Comparison of ENCODE assay signal across 10 cellular contexts in the genomic region with DNA sequence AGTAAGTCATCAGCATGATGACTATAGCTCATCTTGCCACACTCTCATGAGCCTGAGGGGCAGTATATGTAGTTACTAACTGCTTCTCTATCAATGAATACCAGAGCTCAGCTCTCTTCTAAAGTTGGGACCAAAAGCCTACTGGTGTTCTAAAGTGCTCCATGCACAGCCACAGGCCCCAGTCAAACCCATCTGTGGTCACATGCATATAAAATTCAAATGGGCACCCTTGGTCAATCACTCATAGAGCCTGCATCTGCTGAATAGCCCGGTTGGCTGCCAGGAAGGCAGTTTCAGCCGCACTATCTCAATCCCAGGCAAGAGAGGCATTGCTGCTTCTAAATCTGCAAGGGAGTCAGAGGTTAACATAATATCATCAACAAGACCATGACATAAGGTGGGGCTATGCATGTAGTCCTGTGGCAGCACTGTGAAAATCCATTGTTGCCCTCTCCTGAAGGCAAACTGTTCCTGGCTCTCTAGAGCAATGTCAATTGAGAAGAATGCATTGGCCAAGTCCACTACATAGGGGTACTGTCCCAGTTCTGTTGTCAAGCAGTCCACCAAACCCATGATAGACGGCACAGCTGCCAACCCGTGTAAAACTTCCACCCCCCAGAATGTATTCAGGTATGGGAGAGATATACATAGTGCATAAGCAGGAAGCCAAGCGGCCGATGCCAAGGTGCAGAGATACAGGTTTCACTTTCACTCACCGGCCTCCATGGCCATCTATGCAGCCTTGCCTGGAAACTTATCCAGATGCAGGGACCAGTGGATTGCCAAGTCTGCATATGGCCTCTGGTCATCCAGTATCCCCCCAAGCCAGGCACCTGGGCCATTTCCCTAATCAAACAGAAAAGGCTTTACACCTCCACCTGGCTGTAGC.
A peak's percentile ranks its signal among the peaks of the same experiment; 100 is the strongest.
DNase-seq lines count a peak whose midpoint lies in the region; ATAC-seq and TF ChIP-seq lines count a peak whose summit lies in the region.
"Had no signal": no experiment of that assay in that cellular context is flagged by ENCODE, and none has a peak within 500 bp of the region (broad histone marks: within the 10 kb centered on the region; RNA-seq: fewer than 3 reads in every experiment).

No MANE protein-coding gene starts in this region.

- CTCF ChIA-PET in activated CD4-positive, alpha-beta memory T cell treated with anti-CD3 and anti-CD28 coated beads for 36 hours (lab: Charles Lee) = no interaction called here

- H3K4me3 Mint-ChIP-seq in activated CD4-positive, alpha-beta memory T cell treated with anti-CD3 and anti-CD28 coated beads for 36 hours = no peak overlapping the region
- peak overlapping the region; percentile 6 for H3K4me3 Mint-ChIP-seq in natural killer cell

- peak; percentile 33 for ATAC-seq in GM18868 (IDR thresholded peaks at IDR 0.05; ENCODE audit: unreplicated experiment)
- peak; percentile 35 for ATAC-seq in HG02852 (IDR thresholded peaks at IDR 0.05; ENCODE audit: unreplicated experiment)
- peak in 1 of 3 donors; percentile 40 for ATAC-seq in natural killer cell
- ATAC-seq: left colon had no signal

- intact Hi-C loops in activated CD4-positive, alpha-beta memory T cell treated with anti-CD3 and anti-CD28 coated beads for 36 hours (cut with micrococcal nuclease) = no loop called here
- intact Hi-C loops in natural killer cell (cut with micrococcal nuclease) = no loop called here

- H3K4me1 Mint-ChIP-seq in activated CD4-positive, alpha-beta memory T cell treated with anti-CD3 and anti-CD28 coated beads for 36 hours (ENCODE audit: low read depth) = peaks cover 19% of the 10 kb centered on the region
- H3K4me1 Mint-ChIP-seq in natural killer cell = peaks cover 11 to 17% of the 10 kb centered on the region in 2 donors

- no peaks in the 10 kb centered on the region for H3K36me3 Mint-ChIP-seq in activated CD4-positive, alpha-beta memory T cell treated with anti-CD3 and anti-CD28 coated beads for 36 hours
- H3K36me3 Mint-ChIP-seq in natural killer cell = no peaks in the 10 kb centered on the region

- peaks cover 9% of the 10 kb centered on the region for H3K9me3 Mint-ChIP-seq in activated CD4-positive, alpha-beta memory T cell treated with anti-CD3 and anti-CD28 coated beads for 36 hours
- H3K9me3 Mint-ChIP-seq in natural killer cell = no peaks in the 10 kb centered on the region

- no peak for TF ChIP-seq CTCF in natural killer cell (IDR thresholded peaks at IDR 0.05)

- POLR2A ChIA-PET in activated CD4-positive, alpha-beta memory T cell treated with anti-CD3 and anti-CD28 coated beads for 36 hours (lab: Charles Lee) = no interaction called here

- no peak overlapping the region for H3K27ac Mint-ChIP-seq in activated CD4-positive, alpha-beta memory T cell treated with anti-CD3 and anti-CD28 coated beads for 36 hours
- no peak overlapping the region for H3K27ac Mint-ChIP-seq in natural killer cell

- H3K27me3 Mint-ChIP-seq in activated CD4-positive, alpha-beta memory T cell treated with anti-CD3 and anti-CD28 coated beads for 36 hours = no peaks in the 10 kb centered on the region
- H3K27me3 Mint-ChIP-seq in natural killer cell (ENCODE audit: low read depth in 2 of 2) = no peaks in the 10 kb centered on the region

- peak; percentile 23 for DNase-seq in activated CD4-positive, alpha-beta memory T cell treated with anti-CD3 and anti-CD28 coated beads for 36 hours
- no peak for DNase-seq in natural killer cell
- DNase-seq in anterior cingulate cortex (lab: John Stamatoyannopoulos, UW) = no peak
- no peak for DNase-seq in NCI-H526 treated with DMSO at 0.1 percent for 48 hours (lab: John Stamatoyannopoulos, UW)
- DNase-seq in DMS 273 (lab: John Stamatoyannopoulos, UW; ENCODE audit: unreplicated experiment) = no peak
- DNase-seq: ovary, SJCRH30 had no signal
